Comparison of ENCODE assay signal across 14 cellular contexts in genomic region chr11:130847517-130847916, GRCh38.
DNase-seq lines count a peak whose midpoint lies in the region; ATAC-seq and TF ChIP-seq lines count a peak whose summit lies in the region.
"Had no signal": no experiment of that assay in that cellular context is flagged by ENCODE, and none has a peak within 500 bp of the region (broad histone marks: within the 10 kb centered on the region; RNA-seq: fewer than 3 reads in every experiment).

No MANE protein-coding gene starts in this region.

- no peak overlapping the region for H3K27ac ChIP-seq in left ventricle myocardium inferior (replicated peaks)
- H3K27ac ChIP-seq: ovary, suprapubic skin had no signal

- no peaks in the 10 kb centered on the region for H3K27me3 ChIP-seq in left ventricle myocardium inferior (ENCODE audit: low read depth)
- H3K27me3 ChIP-seq: ovary, suprapubic skin had no signal

- intact Hi-C loops in cardiac septum (cut with DNase I) (no loop called here), left ventricle myocardium inferior (cut with micrococcal nuclease) (no loop called here)

- no peaks in the 10 kb centered on the region for H3K4me1 ChIP-seq in left ventricle myocardium inferior

- no peak for TF ChIP-seq CTCF in left ventricle myocardium inferior (IDR thresholded peaks at IDR 0.05; ENCODE audit: borderline replicate concordance)

- H3K9me3 ChIP-seq in left ventricle myocardium inferior (replicated peaks) = peaks cover 8% of the 10 kb centered on the region
- H3K9me3 ChIP-seq: ovary, suprapubic skin had no signal

- no peak for ATAC-seq in HG03521 (IDR thresholded peaks at IDR 0.05; ENCODE audit: unreplicated experiment)

- no peak overlapping the region for H3K4me3 ChIP-seq in left ventricle myocardium inferior
- H3K4me3 ChIP-seq: ovary, suprapubic skin had no signal

- no peaks in the 10 kb centered on the region for H3K36me3 ChIP-seq in left ventricle myocardium inferior
- H3K36me3 ChIP-seq: ovary, suprapubic skin had no signal

- DNase-seq in AG08395 (ENCODE audit: low spot score) (peak; percentile 77), HT1080 (ENCODE audit: low read depth) (peak; percentile 87), amniotic epithelial cell (ENCODE audit: low read depth) (peak; percentile 87), iris pigment epithelial cell (ENCODE audit: low read depth) (peak; percentile 93), cardiac septum (ENCODE audit: low spot score) (no peak), left ventricle myocardium inferior (no peak)
- no peak for DNase-seq in activated CD8-positive, alpha-beta memory T cell treated with anti-CD3 and anti-CD28 coated beads for 24 hours
- DNase-seq: CD4-positive, CD25-positive, alpha-beta regulatory T cell; NCI-H1105; NK-92 treated with Interleukin-12 subunit alpha and Interleukin-12 subunit beta, amount 100 ng/mL, for 24 hours; ovary; stimulated activated CD4-positive, alpha-beta T cell treated with anti-CD3 and anti-CD28 coated beads, Interleukin-4, amount 100 ng/mL, for 4 hours had no signal

Comparison
In these comparisons a context has a peak if more than half of its experiments do, and no peak if none do; other contexts are left out.
1. DNase-seq: peak in AG08395 (single experiment), HT1080 (single experiment), amniotic epithelial cell (single experiment) and iris pigment epithelial cell (single experiment); none in activated CD8-positive, alpha-beta memory T cell treated with anti-CD3 and anti-CD28 coated beads for 24 hours (single experiment), cardiac septum (single experiment) and left ventricle myocardium inferior (single experiment).